In genomic region chr15:34725565-34725964, GRCh38 we compare ENCODE assay signal across 2 cellular contexts.
TF ChIP-seq lines count a peak whose summit lies in the region.

No MANE protein-coding gene starts in this region.

TF ChIP-seq in GM23338, 12 proteins besides CTCF, POLR2A, EP300 and RAD21:
- no peak for TF ChIP-seq ZNF462 (CRISPR knock-in tag; IDR thresholded peaks at IDR 0.05)

TF ChIP-seq in HepG2, 621 proteins besides CTCF, POLR2A, EP300 and RAD21:
- TF ChIP-seq JUND (CRISPR knock-in tag; IDR thresholded peaks at IDR 0.05) = no peak
- TF ChIP-seq ZNF446 (CRISPR knock-in tag; IDR thresholded peaks at IDR 0.05) = no peak
- no peak for TF ChIP-seq HIC2 (CRISPR knock-in tag; IDR thresholded peaks at IDR 0.05; ENCODE audit: low read depth)
- TF ChIP-seq MAX (IDR thresholded peaks at IDR 0.05) = no peak
- no peak for TF ChIP-seq MLLT10 (CRISPR knock-in tag; IDR thresholded peaks at IDR 0.05)
- TF ChIP-seq ZNF275 (CRISPR knock-in tag; IDR thresholded peaks at IDR 0.05; ENCODE audit: borderline replicate concordance) = no peak
- TF ChIP-seq HOXA3 (CRISPR knock-in tag; IDR thresholded peaks at IDR 0.05) = no peak
